ENCODE assay signal across 17 cellular contexts in the genomic region with DNA sequence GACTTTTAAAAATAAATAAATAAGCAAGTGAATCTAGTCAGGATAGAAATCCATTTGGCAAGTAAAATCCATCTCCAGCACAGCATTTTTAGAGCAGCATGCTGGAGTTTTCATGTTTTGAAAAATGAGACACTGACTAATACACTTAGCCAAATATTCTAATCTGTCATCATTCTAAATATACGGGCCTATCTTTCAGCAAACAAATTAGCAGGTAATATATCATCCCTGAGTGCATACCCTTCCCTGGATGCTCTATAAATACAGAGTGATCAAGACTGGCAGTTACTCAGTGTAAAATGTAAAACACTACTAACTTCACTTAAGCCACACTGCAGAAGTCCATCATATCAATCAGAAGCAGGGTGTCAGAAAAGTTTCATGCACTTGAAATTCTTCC. TPM values are rescaled to one million over a fixed set of nuclear protein-coding genes. Genes with fewer than 3 reads are reported as not detected.
DNase-seq lines count a peak whose midpoint lies in the region; ATAC-seq and TF ChIP-seq lines count a peak whose summit lies in the region.
"Had no signal": no experiment of that assay in that cellular context is flagged by ENCODE, and none has a peak within 500 bp of the region (broad histone marks: within the 10 kb centered on the region; RNA-seq: fewer than 3 reads in every experiment).

No MANE protein-coding gene starts in this region.

- peak; percentile 45 for DNase-seq in NCI-H446 treated with DMSO at 0.1 percent for 48 hours (lab: John Stamatoyannopoulos, UW)
- no peak for DNase-seq in NCI-H446 (lab: John Stamatoyannopoulos, UW)
- peak; percentile 48 for DNase-seq in NCI-H146 (lab: John Stamatoyannopoulos, UW)
- no peak for DNase-seq in nephron progenitor cell
- DNase-seq in MG63, result no peak
- DNase-seq in brain microvascular endothelial cell, result no peak
- DNase-seq: CD8-positive, alpha-beta memory T cell; GF-D8; H7; NCI-H2171 treated with DMSO at 0.1 percent for 48 hours; NCI-H510A; NK-92 treated with Interleukin-12 subunit alpha and Interleukin-12 subunit beta, amount 100 ng/mL, for 24 hours; SHP77 treated with DMSO at 0.1 percent for 48 hours had no signal

- H3K27me3 ChIP-seq in MG63 (no peaks in the 10 kb centered on the region), brain microvascular endothelial cell (replicated peaks) (no peaks in the 10 kb centered on the region)
- H3K27me3 ChIP-seq: BLaER1 had no signal

- H3K4me1 Mint-ChIP-seq in nephron progenitor cell, result peaks cover 80% of the 10 kb centered on the region

- H3K4me3 Mint-ChIP-seq in nephron progenitor cell, result no peak overlapping the region
- H3K4me3 Mint-ChIP-seq: IgD-negative memory B cell had no signal

- H3K27me3 Mint-ChIP-seq in nephron progenitor cell (ENCODE audit: low read depth, poor library complexity), result no peaks in the 10 kb centered on the region
- H3K27me3 Mint-ChIP-seq: CD8-positive, alpha-beta memory T cell; IgD-negative memory B cell had no signal

- peaks cover 7% of the 10 kb centered on the region for H3K36me3 Mint-ChIP-seq in nephron progenitor cell (ENCODE audit: low read depth)
- H3K36me3 Mint-ChIP-seq: IgD-negative memory B cell had no signal

- in situ Hi-C loops in brain microvascular endothelial cell (cut with HindIII; ENCODE audit: low pct_ligation_motif_present, low sequenced_read_pairs), result no loop called here

- TF ChIP-seq CTCF in nephron progenitor cell (IDR thresholded peaks at IDR 0.05) (no peak), brain microvascular endothelial cell (IDR thresholded peaks at IDR 0.05; ENCODE audit: low read depth, low read length, missing control alignments) (no peak)

- no peaks in the 10 kb centered on the region for H3K9me3 ChIP-seq in MG63
- H3K9me3 ChIP-seq: BLaER1 had no signal

- no peaks in the 10 kb centered on the region for H3K36me3 ChIP-seq in MG63
- H3K36me3 ChIP-seq in brain microvascular endothelial cell (replicated peaks), result no peaks in the 10 kb centered on the region
- H3K36me3 ChIP-seq: BLaER1 had no signal

- no peak overlapping the region for H3K4me3 ChIP-seq in MG63
- no peak overlapping the region for H3K4me3 ChIP-seq in brain microvascular endothelial cell (ENCODE audit: low read depth, low read length)
- H3K4me3 ChIP-seq: BLaER1 had no signal

- no peak overlapping the region for H3K27ac ChIP-seq in brain microvascular endothelial cell
- H3K27ac ChIP-seq: BLaER1 had no signal

- peak; percentile 47 for ATAC-seq in SK-N-SH treated with all-trans-retinoic acid at 6 μM for 48 hours
- no peak for ATAC-seq in HG02973 (IDR thresholded peaks at IDR 0.05; ENCODE audit: unreplicated experiment)

- no peaks in the 10 kb centered on the region for H3K9me3 Mint-ChIP-seq in nephron progenitor cell
- H3K9me3 Mint-ChIP-seq: CD8-positive, alpha-beta memory T cell; IgD-negative memory B cell had no signal

- H3K27ac Mint-ChIP-seq in nephron progenitor cell, result peak overlapping the region; percentile 65
- H3K27ac Mint-ChIP-seq: IgD-negative memory B cell had no signal

TF ChIP-seq in SK-N-SH treated with all-trans-retinoic acid at 6 μM for 48 hours, 23 proteins besides CTCF, POLR2A, EP300 and RAD21:
- TF ChIP-seq ZNF8 (CRISPR knock-in tag; IDR thresholded peaks at IDR 0.05) (no peak), RARB (CRISPR knock-in tag; IDR thresholded peaks at IDR 0.05) (no peak), ARNTL (CRISPR knock-in tag; IDR thresholded peaks at IDR 0.05; ENCODE audit: borderline replicate concordance, low read depth) (no peak), ISL1 (CRISPR knock-in tag; IDR thresholded peaks at IDR 0.05) (peak; percentile 66; the same call in 1 of the 2 replicates), CSDC2 (CRISPR knock-in tag; IDR thresholded peaks at IDR 0.05) (no peak), OSR1 (CRISPR knock-in tag; IDR thresholded peaks at IDR 0.05) (no peak), ZFP3 (CRISPR knock-in tag; IDR thresholded peaks at IDR 0.05) (no peak), ZC3H10 (CRISPR knock-in tag; IDR thresholded peaks at IDR 0.05) (peak; percentile 50; the same call in 1 of the 2 replicates)
- TF ChIP-seq, protein P1, sequence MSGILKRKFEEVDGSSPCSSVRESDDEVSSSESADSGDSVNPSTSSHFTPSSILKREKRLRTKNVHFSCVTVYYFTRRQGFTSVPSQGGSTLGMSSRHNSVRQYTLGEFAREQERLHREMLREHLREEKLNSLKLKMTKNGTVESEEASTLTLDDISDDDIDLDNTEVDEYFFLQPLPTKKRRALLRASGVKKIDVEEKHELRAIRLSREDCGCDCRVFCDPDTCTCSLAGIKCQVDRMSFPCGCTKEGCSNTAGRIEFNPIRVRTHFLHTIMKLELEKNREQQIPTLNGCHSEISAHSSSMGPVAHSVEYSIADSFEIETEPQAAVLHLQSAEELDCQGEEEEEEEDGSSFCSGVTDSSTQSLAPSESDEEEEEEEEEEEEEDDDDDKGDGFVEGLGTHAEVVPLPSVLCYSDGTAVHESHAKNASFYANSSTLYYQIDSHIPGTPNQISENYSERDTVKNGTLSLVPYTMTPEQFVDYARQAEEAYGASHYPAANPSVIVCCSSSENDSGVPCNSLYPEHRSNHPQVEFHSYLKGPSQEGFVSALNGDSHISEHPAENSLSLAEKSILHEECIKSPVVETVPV (CRISPR knock-in tag; IDR thresholded peaks at IDR 0.05), result no peak

RNA-seq across cellular contexts. Expression of a gene that starts 58.4 kb away (rescaled TPM):
- total RNA-seq in MG63 (2014; rRNA removed; shearing (Covaris generic); ENCODE audit: low replicate concordance), result 50.7 and 69.9 TPM in 2 replicates

Comparison
In these comparisons a context has a peak if more than half of its experiments do, and no peak if none do; other contexts are left out.
1. DNase-seq: peak in NCI-H446 treated with DMSO at 0.1 percent for 48 hours (single experiment) and NCI-H146 (single experiment); none in NCI-H446 (0 of 2), nephron progenitor cell (single experiment), MG63 (single experiment) and brain microvascular endothelial cell (single experiment).